In genomic region chr17:83189673-83190385, GRCh38 we compare ENCODE assay signal across 8 cellular contexts.
DNase-seq lines count a peak whose midpoint lies in the region; ATAC-seq, FAIRE-seq and TF ChIP-seq lines count a peak whose summit lies in the region.
"Had no signal": no experiment of that assay in that cellular context is flagged by ENCODE, and none has a peak within 500 bp of the region (broad histone marks: within the 10 kb centered on the region; RNA-seq: fewer than 3 reads in every experiment).

No MANE protein-coding gene starts in this region.

- peaks cover 4% of the 10 kb centered on the region for H3K27me3 Mint-ChIP-seq in HFFc6 (ENCODE audit: insufficient read depth)
- peaks cover 5% of the 10 kb centered on the region for H3K27me3 Mint-ChIP-seq in glutamatergic neuron (ENCODE audit: unreplicated experiment)

- no peaks in the 10 kb centered on the region for H3K79me2 ChIP-seq in K562 (ENCODE audit: control insufficient read depth, insufficient read depth, low read length)

- peaks cover 14% of the 10 kb centered on the region for H3K9me3 Mint-ChIP-seq in HFFc6
- peaks cover 11% of the 10 kb centered on the region for H3K9me3 Mint-ChIP-seq in glutamatergic neuron (ENCODE audit: unreplicated experiment)

- no peak overlapping the region for H3K4me2 ChIP-seq in K562 (ENCODE audit: insufficient read depth, low read length)

- intact Hi-C loops in K562 (cut with micrococcal nuclease) (no loop called here), kidney (cut with DNase I) (no loop called here)

- H3K9me1 ChIP-seq in K562 (ENCODE audit: control insufficient read depth, insufficient read depth, low read length) = no peaks in the 10 kb centered on the region

- peaks cover 38% of the 10 kb centered on the region for H3K4me1 Mint-ChIP-seq in HFFc6 (ENCODE audit: low read depth)
- H3K4me1 Mint-ChIP-seq in glutamatergic neuron (ENCODE audit: low read depth, unreplicated experiment) = no peaks in the 10 kb centered on the region

- TF ChIP-seq CTCF in HFFc6 (IDR thresholded peaks at IDR 0.05) (no peak), K562 (IDR thresholded peaks at IDR 0.05 in 2 of 3, conservative IDR thresholded peaks at IDR 0.05 in 1 of 3; ENCODE audit: insufficient read depth in 2 of 3, low read depth in 1 of 3, low read length in 3 of 3) (no peak), kidney (IDR thresholded peaks at IDR 0.05; ENCODE audit: borderline replicate concordance, extremely low read depth, insufficient read depth) (no peak), glutamatergic neuron (IDR thresholded peaks at IDR 0.05; ENCODE audit: partially characterized antibody, unreplicated experiment) (no peak)

- no peak for FAIRE-seq in K562 (lab: Jason Lieb, UNC)
- FAIRE-seq in kidney (lab: Jason Lieb, UNC) = no peak
- FAIRE-seq: H1 had no signal

- no peak for TF ChIP-seq RAD21 in K562 (CRISPR knock-in tag; conservative IDR thresholded peaks at IDR 0.05 in 1 of 2, IDR thresholded peaks at IDR 0.05 in 1 of 2)

- ATAC-seq in K562 = no peak; the same call in 2 of the 3 replicates

- no peak for TF ChIP-seq EP300 in K562 (IDR thresholded peaks at IDR 0.05; ENCODE audit: low read length)

- H3K9ac ChIP-seq in K562 (ENCODE audit: insufficient read depth in 1 of 2, low read depth in 2 of 2, low read length in 2 of 2) (0 out of 4 replicates have a peak overlapping the region, but pooled peaks of 1 of the 2 experiments have one; percentile 56), kidney (ENCODE audit: low read length in 2 of 2) (no peak overlapping the region)

- BruUV-seq in K562 (replicated peaks; lab: Mats Ljungman, UMichigan) = no TSS peak

- H3K4me3 Mint-ChIP-seq in HFFc6 (peak overlapping the region; percentile 57), glutamatergic neuron (ENCODE audit: unreplicated experiment) (no peak overlapping the region)

- CTCF ChIA-PET in K562 (lab: Yijun Ruan, JAX; ENCODE audit: low intra/inter-chr PET ratio) = no interaction called here

- H3K27ac Mint-ChIP-seq in HFFc6 (peak overlapping the region; percentile 79), glutamatergic neuron (ENCODE audit: unreplicated experiment) (no peak overlapping the region)

- no peak for TF ChIP-seq POLR2A in K562 (conservative IDR thresholded peaks at IDR 0.05)

- H3K36me3 ChIP-seq in K562 (ENCODE audit: control insufficient read depth, insufficient read depth, low read length) (no peaks in the 10 kb centered on the region), kidney (ENCODE audit: control insufficient read depth in 1 of 2, insufficient read depth in 2 of 2, low read length in 2 of 2) (no peaks in the 10 kb centered on the region)
- H3K36me3 ChIP-seq in effector memory CD4-positive, alpha-beta T cell (ENCODE audit: control insufficient read depth, insufficient read depth, low read length) = no peaks in the 10 kb centered on the region

- H3K9me3 ChIP-seq in K562 (replicated peaks; ENCODE audit: control insufficient read depth, insufficient read depth, low read depth, low read length) (no peaks in the 10 kb centered on the region), kidney (ENCODE audit: control insufficient read depth in 1 of 2, low read length in 2 of 2) (peaks cover 0 to 4% of the 10 kb centered on the region in 2 donors)
- H3K9me3 ChIP-seq in effector memory CD4-positive, alpha-beta T cell (ENCODE audit: control insufficient read depth, low read length) = no peaks in the 10 kb centered on the region

- no peak overlapping the region for H3K4me3 ChIP-seq in K562
- no peak overlapping the region for H3K4me3 ChIP-seq in kidney (ENCODE audit: low read length in 2 of 2)
- no peak overlapping the region for H3K4me3 ChIP-seq in effector memory CD4-positive, alpha-beta T cell (ENCODE audit: insufficient read depth, low read depth, low read length, poor library complexity, severe bottlenecking)

- H3K27ac ChIP-seq in K562 (ENCODE audit: extremely low read depth, low read depth, low read length) (no peak overlapping the region), kidney (ENCODE audit: low read depth in 2 of 2, low read length in 2 of 2) (no peak overlapping the region)
- no peak overlapping the region for H3K27ac ChIP-seq in effector memory CD4-positive, alpha-beta T cell (ENCODE audit: insufficient read depth, low read length, poor library complexity, severe bottlenecking)

- H3K4me1 ChIP-seq in K562 (replicated peaks in 1 of 2; ENCODE audit: control insufficient read depth in 2 of 2, insufficient read depth in 2 of 2, low read length in 2 of 2) (peaks cover 0 to 33% of the 10 kb centered on the region in 2 experiments; a peak in 2 of 5 replicates), kidney (ENCODE audit: control insufficient read depth in 1 of 2, insufficient read depth in 1 of 2, low read depth in 1 of 2, low read length in 2 of 2) (peaks cover 0 to 2% of the 10 kb centered on the region in 2 donors)
- peaks cover 5% of the 10 kb centered on the region for H3K4me1 ChIP-seq in effector memory CD4-positive, alpha-beta T cell (ENCODE audit: control insufficient read depth, insufficient read depth, low read length, poor library complexity, severe bottlenecking)

- peak; percentile 49 for DNase-seq in HFFc6
- DNase-seq in K562 (ENCODE audit: extremely low read depth in 1 of 4, low spot score in 3 of 4) = no peak
- peak; percentile 72 for DNase-seq in kidney
- DNase-seq in stimulated activated CD8-positive, alpha-beta memory T cell treated with anti-CD3 and anti-CD28 coated beads, Interleukin-4, amount 100 ng/mL, for 48 hours = peak; percentile 10
- no peak for DNase-seq in effector memory CD4-positive, alpha-beta T cell
- DNase-seq in glutamatergic neuron = no peak
- no peak for DNase-seq in cerebellum (ENCODE audit: low spot score)

- 30% methylated on average over 22 of the region's 22 CpGs for WGBS in K562 (ENCODE audit: insufficient coverage, low coverage, missing lambda C conversion rate)

- no peak overlapping the region; the same call in 1 of the 2 replicates for H2AFZ ChIP-seq in K562 (ENCODE audit: low read depth, low read length)

- POLR2A ChIA-PET in K562 (lab: Yijun Ruan, JAX) = interaction anchor here (0.6 to 1.3 kb wide), 4 partner anchors 9 to 113 kb away, joined by 3 to 4 read pairs (median 3); no protein-coding TSS in a partner anchor

- H4K20me1 ChIP-seq in K562 (replicated peaks; ENCODE audit: control insufficient read depth, insufficient read depth, low read length) = no peaks in the 10 kb centered on the region

- peaks cover 16% of the 10 kb centered on the region for H3K36me3 Mint-ChIP-seq in HFFc6 (ENCODE audit: low read depth)
- peaks cover 15% of the 10 kb centered on the region for H3K36me3 Mint-ChIP-seq in glutamatergic neuron (ENCODE audit: unreplicated experiment)

- peaks cover 0 to 27% of the 10 kb centered on the region in 2 experiments; a peak in 2 of 5 replicates for H3K27me3 ChIP-seq in K562 (ENCODE audit: control insufficient read depth in 2 of 2, insufficient read depth in 2 of 2, low read length in 2 of 2)
- no peaks in the 10 kb centered on the region for H3K27me3 ChIP-seq in effector memory CD4-positive, alpha-beta T cell (replicated peaks; ENCODE audit: control insufficient read depth, insufficient read depth, low read length, poor library complexity, severe bottlenecking)

- in situ Hi-C loops in K562 (cut with MboI) = no loop called here

TF ChIP-seq in K562, 482 proteins besides CTCF, POLR2A, EP300 and RAD21 (continues in another document):
- TF ChIP-seq, protein P1, sequence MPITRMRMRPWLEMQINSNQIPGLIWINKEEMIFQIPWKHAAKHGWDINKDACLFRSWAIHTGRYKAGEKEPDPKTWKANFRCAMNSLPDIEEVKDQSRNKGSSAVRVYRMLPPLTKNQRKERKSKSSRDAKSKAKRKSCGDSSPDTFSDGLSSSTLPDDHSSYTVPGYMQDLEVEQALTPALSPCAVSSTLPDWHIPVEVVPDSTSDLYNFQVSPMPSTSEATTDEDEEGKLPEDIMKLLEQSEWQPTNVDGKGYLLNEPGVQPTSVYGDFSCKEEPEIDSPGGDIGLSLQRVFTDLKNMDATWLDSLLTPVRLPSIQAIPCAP (CRISPR knock-in tag; IDR thresholded peaks at IDR 0.05; ENCODE audit: borderline replicate concordance) = no peak
- TF ChIP-seq SAFB (IDR thresholded peaks at IDR 0.05; ENCODE audit: borderline replicate concordance, low read depth, low read length) (no peak), RHOXF2B (CRISPR knock-in tag; conservative IDR thresholded peaks at IDR 0.05) (no peak), ZNF134 (CRISPR knock-in tag; conservative IDR thresholded peaks at IDR 0.05) (no peak)

Comparison
In these comparisons a context has a peak if more than half of its experiments do, and no peak if none do; other contexts are left out.
1. DNase-seq: peak in HFFc6 (single experiment), kidney (single experiment) and stimulated activated CD8-positive, alpha-beta memory T cell treated with anti-CD3 and anti-CD28 coated beads, Interleukin-4, amount 100 ng/mL, for 48 hours (single experiment); none in K562 (0 of 4), effector memory CD4-positive, alpha-beta T cell (0 of 3), glutamatergic neuron (single experiment) and cerebellum (single experiment).